ENCODE assay signal across 32 cellular contexts in genomic region chr16:7352114-7352513, GRCh38. TPM values are rescaled to one million over a fixed set of nuclear protein-coding genes. Genes with fewer than 3 reads are reported as not detected.
"Had no signal": no experiment of that assay in that cellular context is flagged by ENCODE, and none has a peak within 500 bp of the region (broad histone marks: within the 10 kb centered on the region; RNA-seq: fewer than 3 reads in every experiment).

No MANE protein-coding gene starts in this region.

- H3K4me2 ChIP-seq: SK-N-SH had no signal

- H3K27me3 Mint-ChIP-seq: activated CD4-positive, alpha-beta T cell treated with anti-CD3 and anti-CD28 coated beads for 36 hours; activated CD4-positive, alpha-beta T cell treated with anti-CD3 and anti-CD28 coated beads, Interleukin-2, amount 10 ng/mL, durations not matched to agents 7 days and 5 days; activated naive CD4-positive, alpha-beta T cell treated with anti-CD3 and anti-CD28 coated beads, Interleukin-2, amount 50 U/mL, for 24 hours; activated naive CD8-positive, alpha-beta T cell treated with anti-CD3 and anti-CD28 coated beads, Interleukin-2, amount 10 ng/mL, durations not matched to agents 7 days and 5 days; activated T-cell treated with anti-CD3 and anti-CD28 coated beads, Interleukin-2, amount 50 U/mL, for 24 hours; central memory CD8-positive, alpha-beta T cell had no signal

- H3K4me3 Mint-ChIP-seq: activated CD4-positive, alpha-beta T cell treated with anti-CD3 and anti-CD28 coated beads for 36 hours; activated CD4-positive, alpha-beta T cell treated with anti-CD3 and anti-CD28 coated beads, Interleukin-2, amount 10 ng/mL, durations not matched to agents 7 days and 5 days; activated CD8-positive, alpha-beta T cell treated with anti-CD3 and anti-CD28 coated beads, Interleukin-2, amount 10 ng/mL, durations not matched to agents 7 days and 5 days; activated naive CD4-positive, alpha-beta T cell treated with anti-CD3 and anti-CD28 coated beads, Interleukin-2, amount 50 U/mL, for 24 hours; activated naive CD8-positive, alpha-beta T cell treated with anti-CD3 and anti-CD28 coated beads, Interleukin-2, amount 10 ng/mL, durations not matched to agents 7 days and 5 days; activated T-cell treated with anti-CD3 and anti-CD28 coated beads, Interleukin-2, amount 50 U/mL, for 24 hours; central memory CD8-positive, alpha-beta T cell; T-helper 1 cell treated with Interleukin-12 subunit alpha and Interleukin-12 subunit beta and Interleukin-4 antibody, amounts not matched to agents 30 μg/mL and 1 μg/mL, for 36 hours; T-helper 2 cell treated with Interferon-gamma antibody and Interleukin-4, amounts not matched to agents 5 μg/mL and 100 μg/mL, for 36 hours; WTC11 had no signal

- H3K4me3 ChIP-seq: ascending aorta, cardiac muscle cell, MG63, SJSA1 had no signal

- DNase-seq: activated CD4-positive, alpha-beta T cell treated with anti-CD3 and anti-CD28 coated beads for 36 hours; activated CD4-positive, alpha-beta T cell treated with anti-CD3 and anti-CD28 coated beads, Interleukin-2, amount 10 ng/mL, durations not matched to agents 7 days and 5 days; activated CD4-positive, alpha-beta T cell treated with anti-CD3 and anti-CD28 coated beads, Interleukin-2, amount 50 U/mL, for 48 hours; activated CD8-positive, alpha-beta T cell treated with anti-CD3 and anti-CD28 coated beads, Interleukin-2, amount 10 ng/mL, durations not matched to agents 7 days and 5 days; activated gamma-delta T cell; activated naive CD4-positive, alpha-beta T cell treated with Interleukin-2 at 50 U/mL for 16 hours; activated naive CD8-positive, alpha-beta T cell treated with anti-CD3 and anti-CD28 coated beads, Interleukin-2, amount 10 ng/mL, durations not matched to agents 7 days and 5 days; activated T-cell treated with anti-CD3 and anti-CD28 coated beads, Interleukin-2, amount 50 U/mL, for 24 hours; amygdala; Karpas-422; KBM-7; MG63; NCI-H1048; NCI-H1436; NCI-H1930; NCI-H2081 treated with DMSO at 0.1 percent for 48 hours; NCI-H226; NCI-H446 treated with DMSO at 0.1 percent for 48 hours; NCI-H524; SHP77; SK-N-SH had no signal

- H3K9ac ChIP-seq: SK-N-SH had no signal

- H3K9me2 ChIP-seq: SK-N-SH had no signal

- H3K36me3 Mint-ChIP-seq: activated naive CD4-positive, alpha-beta T cell treated with anti-CD3 and anti-CD28 coated beads, Interleukin-2, amount 50 U/mL, for 24 hours; activated naive CD8-positive, alpha-beta T cell treated with anti-CD3 and anti-CD28 coated beads, Interleukin-2, amount 10 ng/mL, durations not matched to agents 7 days and 5 days had no signal

- ATAC-seq: activated CD4-positive, alpha-beta T cell treated with anti-CD3 and anti-CD28 coated beads for 36 hours; activated CD4-positive, CD25-positive, alpha-beta regulatory T cell treated with anti-CD3 and anti-CD28 coated beads, Interleukin-2, amount 50 U/mL, for 24 hours; activated CD8-positive, alpha-beta T cell treated with anti-CD3 and anti-CD28 coated beads, Interleukin-2, amount 10 ng/mL, durations not matched to agents 7 days and 5 days; WTC11 had no signal

- H3K27me3 ChIP-seq: ascending aorta, cardiac muscle cell, MG63, SJSA1 had no signal

- H3K4me1 ChIP-seq: ascending aorta, SJSA1 had no signal

- H3K27ac Mint-ChIP-seq: activated CD4-positive, alpha-beta T cell treated with anti-CD3 and anti-CD28 coated beads for 36 hours; activated CD4-positive, alpha-beta T cell treated with anti-CD3 and anti-CD28 coated beads, Interleukin-2, amount 10 ng/mL, durations not matched to agents 7 days and 5 days; activated CD8-positive, alpha-beta T cell treated with anti-CD3 and anti-CD28 coated beads, Interleukin-2, amount 10 ng/mL, durations not matched to agents 7 days and 5 days; activated naive CD4-positive, alpha-beta T cell treated with anti-CD3 and anti-CD28 coated beads, Interleukin-2, amount 50 U/mL, for 24 hours; activated naive CD8-positive, alpha-beta T cell treated with anti-CD3 and anti-CD28 coated beads, Interleukin-2, amount 10 ng/mL, durations not matched to agents 7 days and 5 days; activated T-cell treated with anti-CD3 and anti-CD28 coated beads, Interleukin-2, amount 50 U/mL, for 24 hours; activated T-helper 2 cell treated with anti-CD3 and anti-CD28 coated beads, Interferon-gamma antibody, Interleukin-2, Interleukin-4, amounts not matched to agents 10 μg/mL and 5 μg/mL and 100 μg/mL, durations not matched to agents 14 hours and 24 hours and 36 hours; T-helper 1 cell treated with Interleukin-12 subunit alpha and Interleukin-12 subunit beta and Interleukin-4 antibody, amounts not matched to agents 30 μg/mL and 1 μg/mL, for 36 hours; T-helper 2 cell treated with Interferon-gamma antibody and Interleukin-4, amounts not matched to agents 5 μg/mL and 100 μg/mL, for 36 hours; WTC11 had no signal

- H3K36me3 ChIP-seq: ascending aorta, cardiac muscle cell, MG63, SJSA1 had no signal

- H3K9me3 ChIP-seq: ascending aorta, MG63, SK-N-SH had no signal

- H3K4me1 Mint-ChIP-seq: activated CD4-positive, alpha-beta T cell treated with anti-CD3 and anti-CD28 coated beads for 36 hours; activated CD4-positive, alpha-beta T cell treated with anti-CD3 and anti-CD28 coated beads, Interleukin-2, amount 10 ng/mL, durations not matched to agents 7 days and 5 days; activated naive CD4-positive, alpha-beta T cell treated with anti-CD3 and anti-CD28 coated beads, Interleukin-2, amount 50 U/mL, for 24 hours; activated naive CD8-positive, alpha-beta T cell treated with anti-CD3 and anti-CD28 coated beads, Interleukin-2, amount 10 ng/mL, durations not matched to agents 7 days and 5 days; central memory CD8-positive, alpha-beta T cell; WTC11 had no signal

- H3K27ac ChIP-seq: ascending aorta, cardiac muscle cell, SJSA1 had no signal

RNA-seq across cellular contexts. Expression of gene RBFOX1, which starts 19.5 kb away (rescaled TPM):
- total RNA-seq: activated CD4-positive, alpha-beta T cell treated with anti-CD3 and anti-CD28 coated beads for 36 hours; activated CD4-positive, alpha-beta T cell treated with anti-CD3 and anti-CD28 coated beads, Interleukin-2, amount 10 ng/mL, durations not matched to agents 7 days and 5 days; activated CD8-positive, alpha-beta T cell treated with anti-CD3 and anti-CD28 coated beads, Interleukin-2, amount 10 ng/mL, durations not matched to agents 7 days and 5 days; activated naive CD8-positive, alpha-beta T cell treated with anti-CD3 and anti-CD28 coated beads, Interleukin-2, amount 10 ng/mL, durations not matched to agents 7 days and 5 days; activated T-helper 2 cell treated with anti-CD3 and anti-CD28 coated beads, Interferon-gamma antibody, Interleukin-2, Interleukin-4, amounts not matched to agents 10 μg/mL and 5 μg/mL and 100 μg/mL, durations not matched to agents 14 hours and 24 hours and 36 hours; ascending aorta; OCI-LY7; SJSA1 had no signal
- polyA plus RNA-seq: SK-N-SH had no signal
